ENCODE assay signal across 8 cellular contexts in the genomic region with DNA sequence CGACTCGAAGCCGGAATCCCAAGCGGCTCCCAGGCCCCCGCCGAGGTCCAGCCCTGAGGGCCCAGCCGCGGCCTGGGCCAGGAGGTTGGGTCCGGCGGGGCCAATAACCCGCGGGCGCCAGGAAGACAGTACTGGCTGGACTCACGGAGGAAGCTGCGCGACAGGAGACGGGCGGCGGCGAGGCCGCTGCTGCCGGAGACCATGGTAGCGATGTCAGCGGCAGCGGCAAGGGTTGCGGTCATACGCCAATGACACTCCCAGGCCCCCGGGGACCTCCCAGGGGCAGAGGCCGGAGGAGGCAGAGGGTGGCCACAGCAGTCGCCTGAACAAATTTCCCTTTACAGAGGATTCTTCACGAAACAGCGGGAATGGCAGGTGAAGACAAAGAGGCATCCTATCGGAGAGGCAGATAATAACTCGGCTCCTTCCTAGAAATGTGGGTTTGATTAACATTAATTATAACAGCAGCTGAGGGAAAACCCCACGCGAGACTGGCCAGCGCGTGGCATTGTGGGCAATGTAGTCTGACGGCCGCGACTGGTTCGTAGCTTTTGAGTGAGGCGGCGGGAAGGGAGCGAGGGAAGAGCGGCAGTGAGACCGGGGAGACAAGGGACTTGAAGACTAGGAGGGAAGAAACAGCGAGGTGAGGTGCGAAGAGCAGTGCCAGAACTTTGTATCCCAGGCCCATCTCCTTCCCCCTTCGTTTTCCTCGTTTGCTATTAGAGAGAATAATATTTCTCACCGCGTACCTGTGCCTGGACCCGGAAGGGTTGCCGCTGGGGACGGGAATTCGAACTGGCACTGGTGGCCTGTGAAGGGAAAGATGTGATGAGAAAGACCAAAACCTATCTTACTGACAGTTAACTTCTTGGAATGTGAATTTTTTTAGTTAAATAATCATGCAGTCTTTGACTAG. TPM values are rescaled to one million over a fixed set of nuclear protein-coding genes. Genes with fewer than 3 reads are reported as not detected.
A peak's percentile ranks its signal among the peaks of the same experiment; 100 is the strongest.
DNase-seq lines count a peak whose midpoint lies in the region; ATAC-seq and TF ChIP-seq lines count a peak whose summit lies in the region.

Gene SUCLG1 (minus strand): TSS at position 253 of the 916 bp plus-strand sequence. CDS start 11 bp downstream, at position 242.

- intact Hi-C loops in esophagus muscularis mucosa (cut with DNase I) = no loop called here

- H4K20me1 ChIP-seq in KMS-11 (ENCODE audit: insufficient read depth) = 0 out of 2 replicates have a peak, but pooled peaks cover 3% of the 10 kb centered on the region

- H3K36me3 ChIP-seq in KMS-11 (ENCODE audit: insufficient read depth) (no peaks in the 10 kb centered on the region), Peyer's patch (no peaks in the 10 kb centered on the region), esophagus muscularis mucosa (no peaks in the 10 kb centered on the region), muscle layer of duodenum (ENCODE audit: control insufficient read depth in 1 of 2, insufficient read depth in 2 of 2, low read length in 2 of 2) (peaks cover 0 to 3% of the 10 kb centered on the region in 2 donors)

- H3K79me2 ChIP-seq in KMS-11 (ENCODE audit: insufficient read depth, low read depth) = peaks cover 57% of the 10 kb centered on the region

- H3K27me3 ChIP-seq in KMS-11 (ENCODE audit: insufficient read depth, low read depth) (no peaks in the 10 kb centered on the region), Peyer's patch (no peaks in the 10 kb centered on the region), esophagus muscularis mucosa (no peaks in the 10 kb centered on the region), muscle layer of duodenum (ENCODE audit: low read depth, low read length) (no peaks in the 10 kb centered on the region)

- peak; percentile 86 to 90 for TF ChIP-seq POLR2A in Peyer's patch (IDR thresholded peaks at IDR 0.05)
- TF ChIP-seq POLR2A in esophagus muscularis mucosa (IDR thresholded peaks at IDR 0.05; ENCODE audit: low read depth) = no peak

- ATAC-seq in GM21737 (IDR thresholded peaks at IDR 0.05; ENCODE audit: unreplicated experiment) = peak; percentile 93

- H3K4me2 ChIP-seq in KMS-11 = peak within 1 kb of the TSS; percentile 97

- H3K9ac ChIP-seq in KMS-11 = peak within 1 kb of the TSS; percentile 77

- DNase-seq in DMS53 treated with DMSO at 0.1 percent for 48 hours (lab: John Stamatoyannopoulos, UW; ENCODE audit: unreplicated experiment) = peak; percentile 95
- DNase-seq in Peyer's patch = peak; percentile 88 to 95 (median 88)
- DNase-seq in activated T-cell treated with anti-CD3 and anti-CD28 coated beads, Interleukin-2, amount 50 U/mL, for 48 hours = peak; percentile 85 to 90
- DNase-seq in esophagus muscularis mucosa (ENCODE audit: extremely low spot score) = peak; percentile 94
- DNase-seq in stimulated activated CD8-positive, alpha-beta memory T cell treated with anti-CD3 and anti-CD28 coated beads, Interleukin-7, amount 100 ng/mL, for 48 hours (ENCODE audit: extremely low read depth in 1 of 2, low read depth in 1 of 2) = peak; percentile 60 to 75

- H3K9me3 ChIP-seq in Peyer's patch = no peaks in the 10 kb centered on the region
- H3K9me3 ChIP-seq in esophagus muscularis mucosa = no peaks in the 10 kb centered on the region
- no peaks in the 10 kb centered on the region for H3K9me3 ChIP-seq in muscle layer of duodenum (ENCODE audit: control insufficient read depth in 1 of 2, low read length in 2 of 2)

- TF ChIP-seq CTCF in KMS-11 (conservative IDR thresholded peaks at IDR 0.05; ENCODE audit: low read depth, low read length) (no peak), Peyer's patch (IDR thresholded peaks at IDR 0.05) (peak in 1 of 6 experiments; percentile 11), esophagus muscularis mucosa (IDR thresholded peaks at IDR 0.05) (no peak)

- peak within 1 kb of the TSS; percentile 75 for H2AFZ ChIP-seq in KMS-11 (ENCODE audit: low read depth)

- H3K27ac ChIP-seq in KMS-11 (peak within 1 kb of the TSS; percentile 28), Peyer's patch (peak within 1 kb of the TSS; percentile 80 to 92 (median 88)), esophagus muscularis mucosa (replicated peaks in 1 of 4) (peak within 1 kb of the TSS; percentile 92 to 95 (median 94)), muscle layer of duodenum (ENCODE audit: low read length) (peak within 1 kb of the TSS; percentile 96)

- H3K4me3 ChIP-seq in KMS-11 (IDR thresholded peaks at IDR 0.05; ENCODE audit: insufficient read depth, low read depth, low read length) (peak within 1 kb of the TSS; percentile 95), Peyer's patch (peak within 1 kb of the TSS; percentile 71 to 98 (median 86)), esophagus muscularis mucosa (peak within 1 kb of the TSS; percentile 93 to 100 (median 98)), muscle layer of duodenum (ENCODE audit: low read depth in 1 of 2, low read length in 2 of 2) (peak within 1 kb of the TSS; percentile 96 to 99)

- peaks cover 42% of the 10 kb centered on the region for H3K4me1 ChIP-seq in KMS-11 (ENCODE audit: low read depth, poor library complexity, severe bottlenecking)
- peaks cover 0 to 15% (median 2%) of the 10 kb centered on the region in 4 donors for H3K4me1 ChIP-seq in Peyer's patch
- H3K4me1 ChIP-seq in esophagus muscularis mucosa = peaks cover 27 to 51% (median 36%) of the 10 kb centered on the region in 4 donors
- H3K4me1 ChIP-seq in muscle layer of duodenum (ENCODE audit: control insufficient read depth in 1 of 2, insufficient read depth in 2 of 2, low read length in 2 of 2) = peaks cover 13 to 34% of the 10 kb centered on the region in 2 donors

- under 1% methylated on average over 40 of the region's 57 CpGs for WGBS in esophagus muscularis mucosa

- no peak for TF ChIP-seq EP300 in esophagus muscularis mucosa (IDR thresholded peaks at IDR 0.05)

RNA-seq across cellular contexts. Expression of gene SUCLG1, which starts in this region (rescaled TPM):
- 100 to 1,000 TPM in 3 of 4 donors, 10 to 100 TPM in 1; 83.3 to 386 (median 242) TPM for total RNA-seq in Peyer's patch
- total RNA-seq in esophagus muscularis mucosa = 10 to 100 TPM; 61.1 to 96.8 (median 92.6) TPM

Comparison
In these comparisons a context has a peak if more than half of its experiments do, and no peak if none do; other contexts are left out.
1. Peak in every context shown above with its lines: DNase-seq, ATAC-seq, H3K4me3 ChIP-seq and H3K27ac ChIP-seq.
2. H3K27ac ChIP-seq: peak in every context shown above with its lines; median percentile 96 in muscle layer of duodenum; 94 in esophagus muscularis mucosa; 88 in Peyer's patch; 28 in KMS-11.